Comparison of ENCODE assay signal across 8 cellular contexts in the genomic region with DNA sequence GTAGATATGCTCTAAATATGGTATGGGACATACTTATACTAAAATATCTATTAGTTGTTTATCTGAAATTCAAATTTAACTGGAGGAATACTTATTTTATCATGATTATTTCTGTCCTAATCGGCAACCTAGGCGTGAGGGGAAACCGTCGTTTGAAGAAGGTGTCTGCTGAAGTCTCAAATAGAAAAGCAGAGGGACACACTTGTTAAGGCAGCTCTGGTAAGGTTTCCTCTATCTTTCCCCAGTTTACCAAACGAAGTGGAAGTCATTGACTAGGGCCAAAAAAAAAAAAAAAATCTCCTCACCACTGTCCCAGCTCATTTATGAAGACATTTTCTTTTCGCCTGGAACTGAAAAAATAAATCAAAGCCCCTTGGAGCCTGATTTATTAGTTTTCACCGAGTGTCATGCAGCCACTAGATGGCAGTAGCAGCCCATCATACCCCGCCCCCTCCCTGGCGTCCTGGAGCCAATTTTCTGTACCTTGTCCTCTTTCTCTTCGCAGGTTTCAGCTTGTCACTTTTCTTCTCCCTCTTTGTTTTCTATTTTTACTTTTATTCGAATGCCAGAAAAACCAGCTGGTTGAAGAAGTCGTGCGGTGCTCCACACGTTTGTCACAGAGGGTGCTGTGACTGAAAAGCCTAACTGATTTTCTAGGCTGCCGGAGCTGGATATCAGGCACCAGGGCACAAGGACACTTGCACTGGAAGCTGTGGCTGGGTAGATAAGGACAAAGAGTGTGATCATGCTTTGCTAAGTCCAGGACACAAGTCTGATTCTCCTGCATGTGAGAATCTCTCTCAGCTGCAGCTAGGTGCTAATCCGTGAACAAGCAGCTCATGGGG.
DNase-seq lines count a peak whose midpoint lies in the region; ATAC-seq, FAIRE-seq and TF ChIP-seq lines count a peak whose summit lies in the region.

No MANE protein-coding gene starts in this region.

- peak; percentile 89 for TF ChIP-seq CTCF in BE2C (IDR thresholded peaks at IDR 0.05; ENCODE audit: low read depth, low read length)
- peak; percentile 71 for TF ChIP-seq CTCF in colonic mucosa (IDR thresholded peaks at IDR 0.05)
- peak; percentile 86 for TF ChIP-seq CTCF in HepG2 (CRISPR knock-in tag; IDR thresholded peaks at IDR 0.05)

- TF ChIP-seq POLR2A in HepG2 (IDR thresholded peaks at IDR 0.05; ENCODE audit: insufficient read depth in 1 of 2, low read depth in 2 of 2, low read length in 2 of 2) = no peak

- H3K9ac ChIP-seq in colonic mucosa (ENCODE audit: low read depth in 2 of 2, low read length in 2 of 2) = no peak overlapping the region
- no peak overlapping the region for H3K9ac ChIP-seq in HepG2 (ENCODE audit: insufficient read depth, low read depth, low read length)

- in situ Hi-C loops in HepG2 (cut with HindIII; ENCODE audit: extremely low pct_ligation_motif_present, low pct_unique_long_range_greater_than_20kb) = loop anchor here (25.0 kb wide), 1 partner anchor 739 kb away; no protein-coding TSS in a partner anchor

- no TSS peak for BruUV-seq in HepG2 (replicated peaks; lab: Mats Ljungman, UMichigan)

- H3K4me2 ChIP-seq in HepG2 (ENCODE audit: low read depth, low read length) = peak overlapping the region; percentile 54

- H3K4me3 ChIP-seq in BE2C (ENCODE audit: low read depth, low read length) (peak overlapping the region; percentile 58), colonic mucosa (no peak overlapping the region), HepG2 (replicated peaks in 1 of 3; ENCODE audit: insufficient read depth in 1 of 3, low read depth in 2 of 3, low read length in 3 of 3) (no peak overlapping the region)

- H3K36me3 ChIP-seq in BE2C (no peaks in the 10 kb centered on the region), colonic mucosa (no peaks in the 10 kb centered on the region), HepG2 (replicated peaks in 1 of 2; ENCODE audit: control insufficient read depth in 1 of 2, insufficient read depth in 2 of 2, low read length in 2 of 2) (no peaks in the 10 kb centered on the region)

- H3K27ac ChIP-seq in colonic mucosa (no peak overlapping the region), HepG2 (ENCODE audit: extremely low read length, insufficient read depth, low read length) (no peak overlapping the region)

- POLR2A ChIA-PET in HepG2 (lab: Yijun Ruan, JAX) = no interaction called here

- intact Hi-C loops in colonic mucosa (cut with DNase I) (no loop called here), HepG2 (cut with micrococcal nuclease; ENCODE audit: unreplicated experiment) (loop anchor here (1.0 to 10.0 kb wide), 4 partner anchors 68 to 621 kb away; no protein-coding TSS in a partner anchor)

- peak; percentile 69; the same call in 1 of the 2 replicates for TF ChIP-seq RAD21 in HepG2 (CRISPR knock-in tag; IDR thresholded peaks at IDR 0.05)

- TF ChIP-seq EP300 in HepG2 (IDR thresholded peaks at IDR 0.05; ENCODE audit: low read depth in 2 of 2, low read length in 2 of 2) (no peak), HepG2 (CRISPR knock-in tag; IDR thresholded peaks at IDR 0.05; ENCODE audit: borderline replicate concordance) (no peak)

- H2AFZ ChIP-seq in HepG2 (ENCODE audit: low read length) = no peak overlapping the region

- H3K27me3 ChIP-seq in BE2C (no peaks in the 10 kb centered on the region), colonic mucosa (no peaks in the 10 kb centered on the region), HepG2 (ENCODE audit: control insufficient read depth in 1 of 2, insufficient read depth in 2 of 2, low read length in 2 of 2) (no peaks in the 10 kb centered on the region)

- H4K20me1 ChIP-seq in HepG2 (ENCODE audit: insufficient read depth, low read length) = no peaks in the 10 kb centered on the region

- no peaks in the 10 kb centered on the region for H3K79me2 ChIP-seq in HepG2 (ENCODE audit: insufficient read depth, low read length)

- FAIRE-seq in HepG2 (lab: Jason Lieb, UNC) = no peak

- peaks cover 10% of the 10 kb centered on the region; the same call in 1 of the 2 replicates for H3K4me1 ChIP-seq in BE2C
- H3K4me1 ChIP-seq in colonic mucosa = no peaks in the 10 kb centered on the region
- peaks cover 16% of the 10 kb centered on the region for H3K4me1 ChIP-seq in HepG2 (ENCODE audit: insufficient read depth, low read length)

- WGBS in HepG2 (ENCODE audit: low lambda C conversion rate) = 5% methylated on average over 16 of the region's 16 CpGs

- CTCF ChIA-PET in HepG2 (lab: Yijun Ruan, JAX; ENCODE audit: low intra/inter-chr PET ratio, low total read pairs) = interaction anchor here (0.9 to 1.2 kb wide), 2 partner anchors 68 to 737 kb away, joined by 3 to 4 read pairs; no protein-coding TSS in a partner anchor

- DNase-seq in BE2C (peak; percentile 82), NCI-H226 (peak; percentile 2), colonic mucosa (peak; percentile 57), HepG2 (ENCODE audit: low spot score) (peak; percentile 33)
- DNase-seq in activated CD4-positive, alpha-beta T cell treated with anti-CD3 and anti-CD28 coated beads for 1 hour = peak; percentile 17
- DNase-seq in stimulated activated CD4-positive, alpha-beta T cell treated with anti-CD3 and anti-CD28 coated beads, TNF-alpha, amount 100 ng/mL, for 4 hours (ENCODE audit: low read depth in 3 of 3) = peak; percentile 14 to 27 (median 24)

- ATAC-seq in GM19043 (IDR thresholded peaks at IDR 0.05; ENCODE audit: low read depth, unreplicated experiment) (peak; percentile 84), HG03378 (IDR thresholded peaks at IDR 0.05; ENCODE audit: unreplicated experiment) (peak; percentile 81), HepG2 (peak; percentile 96)

- H3K9me3 ChIP-seq in BE2C = no peaks in the 10 kb centered on the region
- H3K9me3 ChIP-seq in colonic mucosa = no peaks in the 10 kb centered on the region
- H3K9me3 ChIP-seq in HepG2 (ENCODE audit: low read length) = no peaks in the 10 kb centered on the region

TF ChIP-seq in HepG2, 621 proteins besides CTCF, POLR2A, EP300 and RAD21 (continues in another document):
- TF ChIP-seq HNF4G (IDR thresholded peaks at IDR 0.05; ENCODE audit: borderline replicate concordance, low read depth, low read length) = peak; percentile 9; the same call in 1 of the 2 replicates
- TF ChIP-seq HNF4G (CRISPR knock-in tag; IDR thresholded peaks at IDR 0.05; ENCODE audit: borderline replicate concordance, low read depth) = no peak
- TF ChIP-seq KLF16 (CRISPR knock-in tag; IDR thresholded peaks at IDR 0.05) = 0 out of 4 replicates have a peak, but pooled peaks of 1 of the 2 experiments have one; percentile 16
- TF ChIP-seq ZNF501 (CRISPR knock-in tag; IDR thresholded peaks at IDR 0.05) = 0 out of 2 replicates have a peak, but pooled peaks have one; percentile 39
- TF ChIP-seq, protein P1, sequence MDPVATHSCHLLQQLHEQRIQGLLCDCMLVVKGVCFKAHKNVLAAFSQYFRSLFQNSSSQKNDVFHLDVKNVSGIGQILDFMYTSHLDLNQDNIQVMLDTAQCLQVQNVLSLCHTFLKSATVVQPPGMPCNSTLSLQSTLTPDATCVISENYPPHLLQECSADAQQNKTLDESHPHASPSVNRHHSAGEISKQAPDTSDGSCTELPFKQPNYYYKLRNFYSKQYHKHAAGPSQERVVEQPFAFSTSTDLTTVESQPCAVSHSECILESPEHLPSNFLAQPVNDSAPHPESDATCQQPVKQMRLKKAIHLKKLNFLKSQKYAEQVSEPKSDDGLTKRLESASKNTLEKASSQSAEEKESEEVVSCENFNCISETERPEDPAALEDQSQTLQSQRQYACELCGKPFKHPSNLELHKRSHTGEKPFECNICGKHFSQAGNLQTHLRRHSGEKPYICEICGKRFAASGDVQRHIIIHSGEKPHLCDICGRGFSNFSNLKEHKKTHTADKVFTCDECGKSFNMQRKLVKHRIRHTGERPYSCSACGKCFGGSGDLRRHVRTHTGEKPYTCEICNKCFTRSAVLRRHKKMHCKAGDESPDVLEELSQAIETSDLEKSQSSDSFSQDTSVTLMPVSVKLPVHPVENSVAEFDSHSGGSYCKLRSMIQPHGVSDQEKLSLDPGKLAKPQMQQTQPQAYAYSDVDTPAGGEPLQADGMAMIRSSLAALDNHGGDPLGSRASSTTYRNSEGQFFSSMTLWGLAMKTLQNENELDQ (CRISPR knock-in tag; IDR thresholded peaks at IDR 0.05; ENCODE audit: borderline replicate concordance) = no peak
- TF ChIP-seq, protein P2, sequence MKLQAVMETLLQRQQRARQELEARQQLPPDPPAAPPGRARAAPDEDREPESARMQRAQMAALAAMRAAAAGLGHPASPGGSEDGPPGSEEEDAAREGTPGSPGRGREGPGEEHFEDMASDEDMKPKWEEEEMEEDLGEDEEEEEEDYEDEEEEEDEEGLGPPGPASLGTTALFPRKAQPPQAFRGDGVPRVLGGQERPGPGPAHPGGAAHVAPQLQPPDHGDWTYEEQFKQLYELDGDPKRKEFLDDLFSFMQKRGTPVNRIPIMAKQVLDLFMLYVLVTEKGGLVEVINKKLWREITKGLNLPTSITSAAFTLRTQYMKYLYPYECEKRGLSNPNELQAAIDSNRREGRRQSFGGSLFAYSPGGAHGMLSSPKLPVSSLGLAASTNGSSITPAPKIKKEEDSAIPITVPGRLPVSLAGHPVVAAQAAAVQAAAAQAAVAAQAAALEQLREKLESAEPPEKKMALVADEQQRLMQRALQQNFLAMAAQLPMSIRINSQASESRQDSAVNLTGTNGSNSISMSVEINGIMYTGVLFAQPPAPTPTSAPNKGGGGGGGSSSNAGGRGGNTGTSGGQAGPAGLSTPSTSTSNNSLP (IDR thresholded peaks at IDR 0.05; ENCODE audit: low read depth, low read length) = 0 out of 2 replicates have a peak, but pooled peaks have one; percentile 16
- peak; percentile 82 for TF ChIP-seq STAG1 (CRISPR knock-in tag; IDR thresholded peaks at IDR 0.05)
- TF ChIP-seq FOXK1 (CRISPR knock-in tag; IDR thresholded peaks at IDR 0.05; ENCODE audit: borderline replicate concordance, low read depth) = peak; percentile 27; the same call in 1 of the 2 replicates
- TF ChIP-seq DMAP1 (CRISPR knock-in tag; IDR thresholded peaks at IDR 0.05) = no peak
- TF ChIP-seq ZNF451 (CRISPR knock-in tag; IDR thresholded peaks at IDR 0.05) = no peak
- no peak for TF ChIP-seq SNAI1 (CRISPR knock-in tag; IDR thresholded peaks at IDR 0.05; ENCODE audit: borderline replicate concordance)
- peak; percentile 31; the same call in 1 of the 2 replicates for TF ChIP-seq HNF4A (CRISPR knock-in tag; IDR thresholded peaks at IDR 0.05)
- no peak for TF ChIP-seq ZSCAN12 (CRISPR knock-in tag; IDR thresholded peaks at IDR 0.05)

Comparison
In these comparisons a context has a peak if more than half of its experiments do, and no peak if none do; other contexts are left out.
1. DNase-seq: peak in every context shown above with its lines; median percentile 82 in BE2C; 57 in colonic mucosa; 33 in HepG2; 24 in stimulated activated CD4-positive, alpha-beta T cell treated with anti-CD3 and anti-CD28 coated beads, TNF-alpha, amount 100 ng/mL, for 4 hours; 17 in activated CD4-positive, alpha-beta T cell treated with anti-CD3 and anti-CD28 coated beads for 1 hour; 2 in NCI-H226.